1 cellular context compared by ENCODE assay signal in the genomic region with DNA sequence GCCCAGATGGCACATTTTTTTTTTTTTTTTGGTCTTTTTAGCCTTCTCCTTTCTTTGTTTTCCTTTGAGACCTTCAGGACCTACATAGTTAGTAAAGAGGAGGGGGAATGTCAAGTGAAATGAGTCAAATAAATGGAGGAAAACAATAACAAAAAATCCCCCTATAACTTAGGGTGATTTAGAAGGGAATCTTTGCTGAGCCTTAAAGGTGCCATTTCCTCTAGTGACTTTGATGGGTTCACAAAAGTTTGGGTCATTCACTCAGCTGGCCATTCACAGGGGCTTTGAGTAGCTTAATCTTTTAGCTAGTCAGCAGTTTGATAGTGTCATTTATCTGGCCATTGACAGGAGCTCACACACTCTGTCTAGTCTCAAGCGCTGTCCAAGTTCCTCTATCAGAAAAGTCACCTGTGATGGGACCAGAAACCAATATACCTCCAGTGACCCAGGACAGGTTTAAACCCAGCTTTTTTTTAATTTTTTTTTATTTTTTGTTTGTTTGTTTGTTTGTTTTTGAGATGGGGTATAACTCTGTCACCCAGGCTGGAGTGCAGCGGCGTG.
A peak's percentile ranks its signal among the peaks of the same experiment; 100 is the strongest.
TF ChIP-seq lines count a peak whose summit lies in the region.

No MANE protein-coding gene starts in this region.

TF ChIP-seq in K562, 482 proteins besides CTCF, POLR2A, EP300 and RAD21 (continued from another document):
- TF ChIP-seq, protein P1, sequence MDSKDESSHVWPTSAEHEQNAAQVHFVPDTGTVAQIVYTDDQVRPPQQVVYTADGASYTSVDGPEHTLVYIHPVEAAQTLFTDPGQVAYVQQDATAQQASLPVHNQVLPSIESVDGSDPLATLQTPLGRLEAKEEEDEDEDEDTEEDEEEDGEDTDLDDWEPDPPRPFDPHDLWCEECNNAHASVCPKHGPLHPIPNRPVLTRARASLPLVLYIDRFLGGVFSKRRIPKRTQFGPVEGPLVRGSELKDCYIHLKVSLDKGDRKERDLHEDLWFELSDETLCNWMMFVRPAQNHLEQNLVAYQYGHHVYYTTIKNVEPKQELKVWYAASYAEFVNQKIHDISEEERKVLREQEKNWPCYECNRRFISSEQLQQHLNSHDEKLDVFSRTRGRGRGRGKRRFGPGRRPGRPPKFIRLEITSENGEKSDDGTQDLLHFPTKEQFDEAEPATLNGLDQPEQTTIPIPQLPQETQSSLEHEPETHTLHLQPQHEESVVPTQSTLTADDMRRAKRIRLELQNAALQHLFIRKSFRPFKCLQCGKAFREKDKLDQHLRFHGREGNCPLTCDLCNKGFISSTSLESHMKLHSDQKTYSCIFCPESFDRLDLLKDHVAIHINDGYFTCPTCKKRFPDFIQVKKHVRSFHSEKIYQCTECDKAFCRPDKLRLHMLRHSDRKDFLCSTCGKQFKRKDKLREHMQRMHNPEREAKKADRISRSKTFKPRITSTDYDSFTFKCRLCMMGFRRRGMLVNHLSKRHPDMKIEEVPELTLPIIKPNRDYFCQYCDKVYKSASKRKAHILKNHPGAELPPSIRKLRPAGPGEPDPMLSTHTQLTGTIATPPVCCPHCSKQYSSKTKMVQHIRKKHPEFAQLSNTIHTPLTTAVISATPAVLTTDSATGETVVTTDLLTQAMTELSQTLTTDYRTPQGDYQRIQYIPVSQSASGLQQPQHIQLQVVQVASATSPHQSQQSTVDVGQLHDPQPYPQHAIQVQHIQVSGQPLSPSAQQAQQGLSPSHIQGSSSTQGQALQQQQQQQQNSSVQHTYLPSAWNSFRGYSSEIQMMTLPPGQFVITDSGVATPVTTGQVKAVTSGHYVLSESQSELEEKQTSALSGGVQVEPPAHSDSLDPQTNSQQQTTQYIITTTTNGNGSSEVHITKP (IDR thresholded peaks at IDR 0.05; ENCODE audit: partially characterized antibody) = peak; percentile 9
- TF ChIP-seq, protein P2, sequence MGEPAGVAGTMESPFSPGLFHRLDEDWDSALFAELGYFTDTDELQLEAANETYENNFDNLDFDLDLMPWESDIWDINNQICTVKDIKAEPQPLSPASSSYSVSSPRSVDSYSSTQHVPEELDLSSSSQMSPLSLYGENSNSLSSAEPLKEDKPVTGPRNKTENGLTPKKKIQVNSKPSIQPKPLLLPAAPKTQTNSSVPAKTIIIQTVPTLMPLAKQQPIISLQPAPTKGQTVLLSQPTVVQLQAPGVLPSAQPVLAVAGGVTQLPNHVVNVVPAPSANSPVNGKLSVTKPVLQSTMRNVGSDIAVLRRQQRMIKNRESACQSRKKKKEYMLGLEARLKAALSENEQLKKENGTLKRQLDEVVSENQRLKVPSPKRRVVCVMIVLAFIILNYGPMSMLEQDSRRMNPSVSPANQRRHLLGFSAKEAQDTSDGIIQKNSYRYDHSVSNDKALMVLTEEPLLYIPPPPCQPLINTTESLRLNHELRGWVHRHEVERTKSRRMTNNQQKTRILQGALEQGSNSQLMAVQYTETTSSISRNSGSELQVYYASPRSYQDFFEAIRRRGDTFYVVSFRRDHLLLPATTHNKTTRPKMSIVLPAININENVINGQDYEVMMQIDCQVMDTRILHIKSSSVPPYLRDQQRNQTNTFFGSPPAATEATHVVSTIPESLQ (CRISPR knock-in tag; IDR thresholded peaks at IDR 0.05) = no peak
- TF ChIP-seq SAFB (IDR thresholded peaks at IDR 0.05; ENCODE audit: borderline replicate concordance, low read depth, low read length) = no peak
- TF ChIP-seq HDAC3 (IDR thresholded peaks at IDR 0.05; ENCODE audit: borderline replicate concordance, partially characterized antibody) = peak; percentile 5
- TF ChIP-seq MAZ (CRISPR knock-in tag; conservative IDR thresholded peaks at IDR 0.05 in 1 of 2, IDR thresholded peaks at IDR 0.05 in 1 of 2) = 0 out of 4 replicates have a peak, but pooled peaks of 1 of the 2 experiments have one; percentile 2
- TF ChIP-seq FOXJ2 (tag; IDR thresholded peaks at IDR 0.05) = peak; percentile 12; the same call in 1 of the 2 replicates
- TF ChIP-seq ZNF140 (CRISPR knock-in tag; IDR thresholded peaks at IDR 0.05) = no peak
- no peak for TF ChIP-seq BCOR (IDR thresholded peaks at IDR 0.05)
- no peak for TF ChIP-seq SMARCA4 (IDR thresholded peaks at IDR 0.05)
